8 cellular contexts compared by ENCODE assay signal in genomic region chr20:36199293-36200257, GRCh38. TPM values are rescaled to one million over a fixed set of nuclear protein-coding genes. Genes with fewer than 3 reads are reported as not detected.
DNase-seq lines count a peak whose midpoint lies in the region; ATAC-seq and TF ChIP-seq lines count a peak whose summit lies in the region.

No MANE protein-coding gene starts in this region.

- no peak overlapping the region for H3K27ac ChIP-seq in DND-41 (ENCODE audit: low read length)
- no peak overlapping the region for H3K27ac ChIP-seq in neural progenitor cell

- DNase-seq in DND-41: peak; percentile 80
- DNase-seq in RKO (ENCODE audit: low spot score): peak; percentile 78
- DNase-seq in activated T-cell treated with anti-CD3 and anti-CD28 coated beads, Interleukin-2, amount 50 U/mL, for 72 hours: peak; percentile 72 to 78
- peak; percentile 83 for DNase-seq in fibroblast of the aortic adventitia (ENCODE audit: low read depth)
- DNase-seq in neural progenitor cell (ENCODE audit: low spot score): peak; percentile 84
- peak; percentile 66 for DNase-seq in stimulated activated naive CD8-positive, alpha-beta T cell treated with anti-CD3 and anti-CD28 coated beads, Interleukin-15, amount 100 ng/mL, for 72 hours

- no peak overlapping the region for H3K4me3 Mint-ChIP-seq in activated T-cell treated with anti-CD3 and anti-CD28 coated beads, Interleukin-2, amount 50 U/mL, for 72 hours
- no peak overlapping the region for H3K4me3 Mint-ChIP-seq in neural progenitor cell
- no peak overlapping the region for H3K4me3 Mint-ChIP-seq in stimulated activated naive CD8-positive, alpha-beta T cell treated with anti-CD3 and anti-CD28 coated beads, Interleukin-15, amount 100 ng/mL, for 72 hours

- H3K4me1 Mint-ChIP-seq in activated T-cell treated with anti-CD3 and anti-CD28 coated beads, Interleukin-2, amount 50 U/mL, for 72 hours (ENCODE audit: low read depth): peaks cover 5% of the 10 kb centered on the region
- H3K4me1 Mint-ChIP-seq in neural progenitor cell: peaks cover 6% of the 10 kb centered on the region
- H3K4me1 Mint-ChIP-seq in stimulated activated naive CD8-positive, alpha-beta T cell treated with anti-CD3 and anti-CD28 coated beads, Interleukin-15, amount 100 ng/mL, for 72 hours: peaks cover 6% of the 10 kb centered on the region

- TF ChIP-seq CTCF in DND-41 (IDR thresholded peaks at IDR 0.05; ENCODE audit: borderline replicate concordance, extremely low read depth, low read length, poor library complexity, severe bottlenecking) (peak; percentile 98), LNCAP (IDR thresholded peaks at IDR 0.05) (peak; percentile 90), fibroblast of the aortic adventitia (IDR thresholded peaks at IDR 0.05; ENCODE audit: insufficient read depth, low read length) (peak; percentile 98), neural progenitor cell (IDR thresholded peaks at IDR 0.05) (peak; percentile 84)

- H3K4me2 ChIP-seq in DND-41 (ENCODE audit: insufficient read depth, low read length): no peak overlapping the region
- H3K4me2 ChIP-seq in neural progenitor cell: no peak overlapping the region

- no peak overlapping the region for H2AFZ ChIP-seq in DND-41 (ENCODE audit: low read depth, low read length)
- H2AFZ ChIP-seq in neural progenitor cell (replicated peaks): no peak overlapping the region

- no peaks in the 10 kb centered on the region for H3K79me2 ChIP-seq in DND-41 (ENCODE audit: insufficient read depth, low read length)
- H3K79me2 ChIP-seq in neural progenitor cell (ENCODE audit: low read depth): no peaks in the 10 kb centered on the region

- H3K4me3 ChIP-seq in DND-41 (ENCODE audit: low read depth in 1 of 2, low read length in 2 of 2) (no peak overlapping the region), fibroblast of the aortic adventitia (ENCODE audit: low read depth, low read length) (no peak overlapping the region), neural progenitor cell (no peak overlapping the region)

- ATAC-seq in DND-41 (ENCODE audit: insufficient read depth, low read depth) (peak; percentile 84), HG02642 (IDR thresholded peaks at IDR 0.05; ENCODE audit: poor library complexity, unreplicated experiment) (no peak)
- peak; percentile 69 to 74 for ATAC-seq in activated T-cell treated with anti-CD3 and anti-CD28 coated beads, Interleukin-2, amount 50 U/mL, for 72 hours (replicated peaks in 1 of 2)
- ATAC-seq in stimulated activated naive CD8-positive, alpha-beta T cell treated with anti-CD3 and anti-CD28 coated beads, Interleukin-15, amount 100 ng/mL, for 72 hours: peak; percentile 80

- no peaks in the 10 kb centered on the region for H3F3A ChIP-seq in neural progenitor cell (ENCODE audit: low read depth)

- H3K27ac Mint-ChIP-seq in activated T-cell treated with anti-CD3 and anti-CD28 coated beads, Interleukin-2, amount 50 U/mL, for 72 hours: no peak overlapping the region
- no peak overlapping the region for H3K27ac Mint-ChIP-seq in neural progenitor cell
- peak overlapping the region in 1 of 2 donors; percentile 80 for H3K27ac Mint-ChIP-seq in stimulated activated naive CD8-positive, alpha-beta T cell treated with anti-CD3 and anti-CD28 coated beads, Interleukin-15, amount 100 ng/mL, for 72 hours

- H3K9ac ChIP-seq in DND-41 (ENCODE audit: low read depth, low read length) (no peak overlapping the region), neural progenitor cell (no peak overlapping the region)

- H3K27me3 ChIP-seq in DND-41 (ENCODE audit: insufficient read depth, low read length, poor library complexity) (peaks cover 7% of the 10 kb centered on the region), neural progenitor cell (no peaks in the 10 kb centered on the region)

- no peaks in the 10 kb centered on the region for H3K36me3 Mint-ChIP-seq in activated T-cell treated with anti-CD3 and anti-CD28 coated beads, Interleukin-2, amount 50 U/mL, for 72 hours (ENCODE audit: insufficient read depth in 2 of 2)
- H3K36me3 Mint-ChIP-seq in neural progenitor cell: peaks cover 8% of the 10 kb centered on the region

- H3K36me3 ChIP-seq in DND-41 (ENCODE audit: insufficient read depth, low read length) (no peaks in the 10 kb centered on the region), neural progenitor cell (no peaks in the 10 kb centered on the region)

- H3K9me3 ChIP-seq in DND-41 (ENCODE audit: insufficient read depth, low read length, severe bottlenecking): no peaks in the 10 kb centered on the region
- no peaks in the 10 kb centered on the region for H3K9me3 ChIP-seq in neural progenitor cell (ENCODE audit: low read depth)

- H4K20me1 ChIP-seq in DND-41 (ENCODE audit: insufficient read depth, low read length): no peaks in the 10 kb centered on the region
- no peaks in the 10 kb centered on the region for H4K20me1 ChIP-seq in neural progenitor cell (ENCODE audit: low read depth)

- H3K4me1 ChIP-seq in DND-41 (ENCODE audit: insufficient read depth, low read length) (peaks cover 2% of the 10 kb centered on the region; the same call in 1 of the 2 replicates), neural progenitor cell (no peaks in the 10 kb centered on the region)

- H3K9me3 Mint-ChIP-seq in activated T-cell treated with anti-CD3 and anti-CD28 coated beads, Interleukin-2, amount 50 U/mL, for 72 hours: no peaks in the 10 kb centered on the region
- H3K9me3 Mint-ChIP-seq in neural progenitor cell: no peaks in the 10 kb centered on the region
- no peaks in the 10 kb centered on the region for H3K9me3 Mint-ChIP-seq in stimulated activated naive CD8-positive, alpha-beta T cell treated with anti-CD3 and anti-CD28 coated beads, Interleukin-15, amount 100 ng/mL, for 72 hours

- H3K27me3 Mint-ChIP-seq in activated T-cell treated with anti-CD3 and anti-CD28 coated beads, Interleukin-2, amount 50 U/mL, for 72 hours (ENCODE audit: low read depth): peaks cover 13% of the 10 kb centered on the region
- no peaks in the 10 kb centered on the region for H3K27me3 Mint-ChIP-seq in neural progenitor cell (ENCODE audit: insufficient read depth, low read depth)
- no peaks in the 10 kb centered on the region for H3K27me3 Mint-ChIP-seq in stimulated activated naive CD8-positive, alpha-beta T cell treated with anti-CD3 and anti-CD28 coated beads, Interleukin-15, amount 100 ng/mL, for 72 hours

RNA-seq across cellular contexts. Expression of gene AAR2, which starts 36.7 kb away (rescaled TPM):
- 10 to 100 TPM; 19.1 to 25.3 TPM for total RNA-seq in activated T-cell treated with anti-CD3 and anti-CD28 coated beads, Interleukin-2, amount 50 U/mL, for 72 hours
- 23.5 and 38.3 TPM in 2 replicates for total RNA-seq in fibroblast of the aortic adventitia (ENCODE audit: low replicate concordance)
- 19.7 and 26.6 TPM in 2 replicates for total RNA-seq in neural progenitor cell (ENCODE audit: low replicate concordance)

RNA-seq across cellular contexts. Expression of gene EPB41L1, which starts 45.0 kb away (rescaled TPM):
- total RNA-seq in activated T-cell treated with anti-CD3 and anti-CD28 coated beads, Interleukin-2, amount 50 U/mL, for 72 hours: under 1 TPM; 0.51 to 0.70 TPM
- total RNA-seq in fibroblast of the aortic adventitia (ENCODE audit: low replicate concordance) (13.5 and 18.1 TPM in 2 replicates), neural progenitor cell (ENCODE audit: low replicate concordance) (32.7 and 35.8 TPM in 2 replicates)
